Comparison of ENCODE assay signal across 18 cellular contexts in the genomic region with DNA sequence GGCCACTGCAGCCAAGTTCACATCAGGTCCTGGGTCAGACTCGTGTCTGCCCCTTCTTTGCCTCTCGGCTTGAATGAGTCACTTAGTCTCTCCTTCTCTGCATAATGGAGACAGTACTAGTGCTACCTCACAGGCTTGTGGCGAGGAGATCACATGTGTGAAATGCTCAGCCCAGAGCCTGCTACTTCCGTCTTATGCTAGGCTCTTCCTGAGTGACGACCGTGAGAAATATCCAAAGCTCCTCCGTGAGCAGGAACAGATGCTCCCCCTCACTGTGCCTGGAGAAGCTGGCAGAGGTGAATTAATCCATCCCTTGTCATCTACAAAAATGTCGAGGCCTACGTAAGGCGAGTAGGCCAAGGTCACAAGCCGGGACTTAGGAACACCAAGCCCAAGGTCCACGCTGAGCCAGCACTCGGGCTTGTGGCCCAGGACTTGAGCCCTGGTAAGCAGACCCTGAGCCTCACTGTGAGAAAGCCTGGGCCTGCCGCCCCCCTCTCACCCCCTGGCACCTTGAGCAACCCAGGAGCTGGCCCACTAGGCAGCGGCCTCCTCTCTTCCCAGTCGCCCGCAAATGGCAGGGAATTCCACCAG. TPM values are rescaled to one million over a fixed set of nuclear protein-coding genes. Genes with fewer than 3 reads are reported as not detected.
DNase-seq lines count a peak whose midpoint lies in the region; ATAC-seq and TF ChIP-seq lines count a peak whose summit lies in the region.
"Had no signal": no experiment of that assay in that cellular context is flagged by ENCODE, and none has a peak within 500 bp of the region (broad histone marks: within the 10 kb centered on the region; RNA-seq: fewer than 3 reads in every experiment).

No MANE protein-coding gene starts in this region.

- intact Hi-C loops in testis (cut with DNase I; ENCODE audit: low total_unique reads) = no loop called here

- H3K27ac Mint-ChIP-seq in activated CD8-positive, alpha-beta memory T cell treated with anti-CD3 and anti-CD28 coated beads, Interleukin-2, amount 10 ng/mL, durations not matched to agents 7 days and 5 days = no peak overlapping the region
- H3K27ac Mint-ChIP-seq in T-cell = no peak overlapping the region
- H3K27ac Mint-ChIP-seq: endodermal cell, neural progenitor cell, type B pancreatic cell had no signal

- peak overlapping the region; percentile 71 to 86 for H3K27ac ChIP-seq in testis
- H3K27ac ChIP-seq in foreskin keratinocyte = no peak overlapping the region
- H3K27ac ChIP-seq: neural progenitor cell had no signal

- peaks cover 13% of the 10 kb centered on the region for H3K4me1 Mint-ChIP-seq in activated CD8-positive, alpha-beta memory T cell treated with anti-CD3 and anti-CD28 coated beads, Interleukin-2, amount 10 ng/mL, durations not matched to agents 7 days and 5 days
- peaks cover 10 to 12% (median 12%) of the 10 kb centered on the region in 3 donors for H3K4me1 Mint-ChIP-seq in T-cell

- POLR2A ChIA-PET in T-cell (lab: Charles Lee) = no interaction called here

- H3K36me3 Mint-ChIP-seq in activated CD8-positive, alpha-beta memory T cell treated with anti-CD3 and anti-CD28 coated beads, Interleukin-2, amount 10 ng/mL, durations not matched to agents 7 days and 5 days = no peaks in the 10 kb centered on the region
- no peaks in the 10 kb centered on the region for H3K36me3 Mint-ChIP-seq in T-cell
- H3K36me3 Mint-ChIP-seq: type B pancreatic cell had no signal

- H3K36me3 ChIP-seq in testis (ENCODE audit: low read depth, missing control alignments) = no peaks in the 10 kb centered on the region
- H3K36me3 ChIP-seq: neural progenitor cell had no signal

- ATAC-seq in activated CD8-positive, alpha-beta memory T cell treated with anti-CD3 and anti-CD28 coated beads, Interleukin-2, amount 10 ng/mL, durations not matched to agents 7 days and 5 days = peak; percentile 79
- ATAC-seq in T-cell (replicated peaks in 1 of 4) (peak in 3 of 4 experiments; percentile 44 to 58 (median 52)), GM19397 (IDR thresholded peaks at IDR 0.05; ENCODE audit: unreplicated experiment) (no peak), foreskin keratinocyte (no peak)
- ATAC-seq in activated CD4-positive, CD25-positive, alpha-beta regulatory T cell treated with anti-CD3 and anti-CD28 coated beads, Interleukin-2, amount 50 U/mL, for 24 hours = no peak
- ATAC-seq: left lobe of liver had no signal

- WGBS in testis, 2 donors = 51 to 81% methylated on average over 11 to 17 of the region's 17 CpGs

- peak; percentile 58 for DNase-seq in activated CD8-positive, alpha-beta memory T cell treated with anti-CD3 and anti-CD28 coated beads, Interleukin-2, amount 10 ng/mL, durations not matched to agents 7 days and 5 days
- no peak for DNase-seq in activated CD8-positive, alpha-beta memory T cell treated with anti-CD3 and anti-CD28 coated beads for 24 hours
- peak in 6 of 34 experiments; percentile 14 to 35 (median 22) for DNase-seq in T-cell
- peak; percentile 41 to 44 for DNase-seq in foreskin fibroblast
- peak; percentile 80 for DNase-seq in testis
- no peak for DNase-seq in foreskin keratinocyte
- DNase-seq: endodermal cell, H9, NCI-H510A, Right ventricle myocardium superior had no signal

- no peaks in the 10 kb centered on the region for H3K9me3 ChIP-seq in testis

- no peak overlapping the region for H3K4me3 ChIP-seq in foreskin fibroblast (ENCODE audit: low read depth in 1 of 2, low read length in 2 of 2)
- no peak overlapping the region for H3K4me3 ChIP-seq in testis
- H3K4me3 ChIP-seq: neural progenitor cell, smooth muscle cell had no signal

- H3K4me1 ChIP-seq in testis (peaks cover 38% of the 10 kb centered on the region), foreskin keratinocyte (peaks cover 3% of the 10 kb centered on the region)

- peaks cover 36% of the 10 kb centered on the region for H3K27me3 Mint-ChIP-seq in activated CD8-positive, alpha-beta memory T cell treated with anti-CD3 and anti-CD28 coated beads, Interleukin-2, amount 10 ng/mL, durations not matched to agents 7 days and 5 days
- H3K27me3 Mint-ChIP-seq in T-cell = peaks cover 17 to 26% of the 10 kb centered on the region in 2 donors

- H3K4me3 Mint-ChIP-seq in activated CD8-positive, alpha-beta memory T cell treated with anti-CD3 and anti-CD28 coated beads, Interleukin-2, amount 10 ng/mL, durations not matched to agents 7 days and 5 days = no peak overlapping the region
- H3K4me3 Mint-ChIP-seq in T-cell = no peak overlapping the region
- H3K4me3 Mint-ChIP-seq: endodermal cell, H9, neural progenitor cell, type B pancreatic cell had no signal

- CTCF ChIA-PET in activated CD8-positive, alpha-beta memory T cell treated with anti-CD3 and anti-CD28 coated beads, Interleukin-2, amount 10 ng/mL, durations not matched to agents 7 days and 5 days (lab: Charles Lee) = interaction anchor here (1.3 to 14.0 kb wide), 4 partner anchors 11 to 81 kb away, joined by 3 to 158 read pairs (median 4); partner anchors contain the start of gene PLCB2
- CTCF ChIA-PET in T-cell (lab: Charles Lee) = interaction anchor here (0.6 to 1.2 kb wide), 2 partner anchors 66 to 225 kb away, joined by 3 to 6 read pairs; partner anchors contain the start of gene INAFM2 (in 1 of the 2)

- TF ChIP-seq CTCF in foreskin fibroblast (IDR thresholded peaks at IDR 0.05; ENCODE audit: low read depth, low read length) = no peak
- no peak for TF ChIP-seq CTCF in testis (IDR thresholded peaks at IDR 0.05)
- no peak for TF ChIP-seq CTCF in foreskin keratinocyte (conservative IDR thresholded peaks at IDR 0.05)

- no peak for TF ChIP-seq POLR2A in testis (IDR thresholded peaks at IDR 0.05)

- no peaks in the 10 kb centered on the region for H3K9me3 Mint-ChIP-seq in activated CD8-positive, alpha-beta memory T cell treated with anti-CD3 and anti-CD28 coated beads, Interleukin-2, amount 10 ng/mL, durations not matched to agents 7 days and 5 days (ENCODE audit: low read depth)
- no peaks in the 10 kb centered on the region for H3K9me3 Mint-ChIP-seq in T-cell
- H3K9me3 Mint-ChIP-seq: endodermal cell, H9, type B pancreatic cell had no signal

- H3K27me3 ChIP-seq in testis = no peaks in the 10 kb centered on the region
- no peaks in the 10 kb centered on the region for H3K27me3 ChIP-seq in foreskin keratinocyte

RNA-seq across cellular contexts. Expression of gene PAK6, which starts 17.9 kb away (rescaled TPM):
- total RNA-seq in activated CD8-positive, alpha-beta memory T cell treated with anti-CD3 and anti-CD28 coated beads, Interleukin-2, amount 10 ng/mL, durations not matched to agents 7 days and 5 days = 1 to 10 TPM; 1.0 to 1.7 TPM
- total RNA-seq in T-cell = 1 to 10 TPM in 2 of 5 donors, under 1 TPM in 1, not detected in 2; 0.28 to 2.1 (median 1.4) TPM
- 100 to 1,000 TPM; 140 to 245 TPM for total RNA-seq in testis
- 47.4 TPM for polyA plus RNA-seq in testis (ENCODE audit: insufficient read depth, low read depth, low replicate concordance)
- 14.1 and 15.6 TPM in 2 replicates for total RNA-seq in foreskin keratinocyte
- polyA plus RNA-seq in foreskin keratinocyte = 8.9 and 9.0 TPM in 2 replicates
- total RNA-seq: glomerular endothelial cell, left lobe of liver had no signal
- polyA plus RNA-seq: AG04450 had no signal

RNA-seq across cellular contexts. Expression of gene ANKRD63, which starts 26.1 kb away (rescaled TPM):
- not detected for total RNA-seq in activated CD8-positive, alpha-beta memory T cell treated with anti-CD3 and anti-CD28 coated beads, Interleukin-2, amount 10 ng/mL, durations not matched to agents 7 days and 5 days
- total RNA-seq in T-cell = under 1 TPM in 2 of 5 donors, not detected in 3; 0.23 to 0.38 TPM
- total RNA-seq in testis = 10 to 100 TPM in 1 of 2 donors, 1 to 10 TPM in 1; 3.1 to 11.8 TPM
- not detected for polyA plus RNA-seq in testis (ENCODE audit: insufficient read depth, low read depth, low replicate concordance)
- total RNA-seq in foreskin keratinocyte = not detected in 2 replicates
- polyA plus RNA-seq in foreskin keratinocyte = not detected in 2 replicates
- total RNA-seq: endodermal cell, left lobe of liver, smooth muscle cell had no signal
- polyA plus RNA-seq: AG04450, smooth muscle cell had no signal

RNA-seq across cellular contexts. Expression of gene PLCB2, which starts 51.0 kb away (rescaled TPM):
- 100 to 1,000 TPM; 104 to 120 TPM for total RNA-seq in activated CD8-positive, alpha-beta memory T cell treated with anti-CD3 and anti-CD28 coated beads, Interleukin-2, amount 10 ng/mL, durations not matched to agents 7 days and 5 days
- total RNA-seq in T-cell (100 to 1,000 TPM; 242 to 293 (median 245) TPM), testis (1 to 10 TPM; 8.8 to 9.7 TPM), foreskin keratinocyte (1.5 and 1.7 TPM in 2 replicates)
- polyA plus RNA-seq in testis (ENCODE audit: insufficient read depth, low read depth, low replicate concordance) (13.6 TPM), foreskin keratinocyte (1.6 and 2.2 TPM in 2 replicates)
- polyA plus RNA-seq: smooth muscle cell had no signal

Comparison
In these comparisons a context has a peak if more than half of its experiments do, and no peak if none do; other contexts are left out.
1. DNase-seq: peak in activated CD8-positive, alpha-beta memory T cell treated with anti-CD3 and anti-CD28 coated beads, Interleukin-2, amount 10 ng/mL, durations not matched to agents 7 days and 5 days (single experiment), foreskin fibroblast (2 of 2) and testis (single experiment); none in activated CD8-positive, alpha-beta memory T cell treated with anti-CD3 and anti-CD28 coated beads for 24 hours (single experiment) and foreskin keratinocyte (0 of 2).
2. ATAC-seq: peak in activated CD8-positive, alpha-beta memory T cell treated with anti-CD3 and anti-CD28 coated beads, Interleukin-2, amount 10 ng/mL, durations not matched to agents 7 days and 5 days (single experiment) and T-cell (3 of 4); none in activated CD4-positive, CD25-positive, alpha-beta regulatory T cell treated with anti-CD3 and anti-CD28 coated beads, Interleukin-2, amount 50 U/mL, for 24 hours (0 of 2), GM19397 (single experiment) and foreskin keratinocyte (single experiment).
3. RNA of gene PLCB2, which starts 51.0 kb away (total RNA-seq): 242 to 293 TPM in T-cell and 104 to 120 TPM in activated CD8-positive, alpha-beta memory T cell treated with anti-CD3 and anti-CD28 coated beads, Interleukin-2, amount 10 ng/mL, durations not matched to agents 7 days and 5 days; 8.8 to 9.7 TPM in testis and 1.5 to 1.7 TPM in foreskin keratinocyte; every median in the first group is over 4 times any median in the second.